Comparison of ENCODE assay signal across 9 cellular contexts in the genomic region with DNA sequence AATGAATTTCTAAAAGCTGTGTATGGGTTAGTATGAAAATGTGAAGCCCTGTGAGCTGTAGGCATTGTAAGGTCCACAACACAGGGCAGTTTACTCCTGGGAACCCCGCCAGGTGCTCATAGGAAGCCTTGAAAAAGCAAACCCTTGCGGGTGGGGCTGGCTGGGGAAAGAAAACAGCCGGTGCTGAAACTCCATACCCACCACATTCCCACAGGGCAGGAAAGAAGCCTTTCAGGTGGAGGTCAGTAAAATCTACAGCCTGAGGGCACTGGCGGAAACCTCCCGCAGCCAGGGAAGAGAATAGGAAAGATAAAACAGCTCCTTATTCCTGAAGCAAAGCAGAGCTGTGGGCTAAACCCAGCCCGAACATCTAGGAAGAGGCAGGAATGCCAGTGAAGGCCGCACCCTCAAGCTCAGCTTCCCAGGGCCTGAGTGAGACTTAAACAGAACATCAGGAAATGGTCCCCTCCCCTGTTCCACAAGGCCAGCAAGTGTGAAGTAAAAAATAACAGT. TPM values are rescaled to one million over a fixed set of nuclear protein-coding genes. Genes with fewer than 3 reads are reported as not detected.
DNase-seq lines count a peak whose midpoint lies in the region; ATAC-seq, FAIRE-seq and TF ChIP-seq lines count a peak whose summit lies in the region.
"Had no signal": no experiment of that assay in that cellular context is flagged by ENCODE, and none has a peak within 500 bp of the region (broad histone marks: within the 10 kb centered on the region; RNA-seq: fewer than 3 reads in every experiment).

No MANE protein-coding gene starts in this region.

- no peak for FAIRE-seq in bronchial epithelial cell (lab: Jason Lieb, UNC)
- FAIRE-seq: keratinocyte had no signal

- no peak for DNase-seq in activated CD8-positive, alpha-beta memory T cell treated with anti-CD3 and anti-CD28 coated beads, Interleukin-2, amount 10 ng/mL, durations not matched to agents 7 days and 5 days
- no peak for DNase-seq in activated CD8-positive, alpha-beta memory T cell treated with anti-CD3 and anti-CD28 coated beads, Interleukin-2, amount 50 U/mL, for 4 hours
- DNase-seq in bronchial epithelial cell (ENCODE audit: low read depth) (peak; percentile 21), mesenchymal stem cell (no peak), upper lobe of left lung (peak in 1 of 2 donors; percentile 82)
- no peak for DNase-seq in activated CD8-positive, alpha-beta memory T cell treated with anti-CD3 and anti-CD28 coated beads, Interleukin-2, amount 50 U/mL, for 48 hours

- WGBS in mesenchymal stem cell: 74% methylated on average over 6 of the region's 7 CpGs
- WGBS in upper lobe of left lung, 2 donors: 35 to 48% methylated on average over 7 of the region's 7 CpGs

- peak in 1 of 4 donors; percentile 26 for TF ChIP-seq EP300 in upper lobe of left lung (IDR thresholded peaks at IDR 0.05)

- no peak overlapping the region for H4K8ac ChIP-seq in mesenchymal stem cell (ENCODE audit: low read length)

- H3K9ac ChIP-seq in mesenchymal stem cell (ENCODE audit: low read length): no peak overlapping the region

- H3K9me3 ChIP-seq in mesenchymal stem cell (ENCODE audit: control insufficient read depth, low read length): no peaks in the 10 kb centered on the region
- H3K9me3 ChIP-seq in upper lobe of left lung: no peaks in the 10 kb centered on the region

- CTCF ChIA-PET in activated CD8-positive, alpha-beta memory T cell treated with anti-CD3 and anti-CD28 coated beads, Interleukin-2, amount 10 ng/mL, durations not matched to agents 7 days and 5 days (lab: Charles Lee): interaction anchor here (2.0 to 3.7 kb wide), 4 partner anchors 9 to 133 kb away, joined by 7 to 27 read pairs (median 11); no protein-coding TSS in a partner anchor

- H3K4me3 Mint-ChIP-seq in activated CD8-positive, alpha-beta memory T cell treated with anti-CD3 and anti-CD28 coated beads, Interleukin-2, amount 10 ng/mL, durations not matched to agents 7 days and 5 days: peak overlapping the region; percentile 17

- H3K36me3 ChIP-seq in bronchial epithelial cell (ENCODE audit: control insufficient read depth, insufficient read depth, low read length): no peaks in the 10 kb centered on the region
- H3K36me3 ChIP-seq in mesenchymal stem cell (ENCODE audit: control insufficient read depth in 1 of 2, insufficient read depth in 2 of 2, low read depth in 1 of 2, low read length in 2 of 2): no peaks in the 10 kb centered on the region
- no peaks in the 10 kb centered on the region for H3K36me3 ChIP-seq in upper lobe of left lung

- peak overlapping the region; percentile 92 for H3K27ac Mint-ChIP-seq in activated CD8-positive, alpha-beta memory T cell treated with anti-CD3 and anti-CD28 coated beads, Interleukin-2, amount 10 ng/mL, durations not matched to agents 7 days and 5 days

- H3K4me3 ChIP-seq in bronchial epithelial cell (ENCODE audit: low read depth, low read length) (no peak overlapping the region), mesenchymal stem cell (ENCODE audit: insufficient read depth in 1 of 2, low read depth in 1 of 2, low read length in 2 of 2) (no peak overlapping the region), upper lobe of left lung (peak overlapping the region in 2 of 4 donors; percentile 22 to 26)

- peaks cover 17% of the 10 kb centered on the region for H3K4me1 Mint-ChIP-seq in activated CD8-positive, alpha-beta memory T cell treated with anti-CD3 and anti-CD28 coated beads, Interleukin-2, amount 10 ng/mL, durations not matched to agents 7 days and 5 days

- no peak overlapping the region for H2AFZ ChIP-seq in mesenchymal stem cell (ENCODE audit: low read depth, low read length)

- H3K4me2 ChIP-seq in mesenchymal stem cell (ENCODE audit: low read length, poor library complexity, severe bottlenecking): no peak overlapping the region

- H3K18ac ChIP-seq in mesenchymal stem cell (ENCODE audit: low read depth in 1 of 2, low read length in 2 of 2): no peak overlapping the region

- H3K23ac ChIP-seq in mesenchymal stem cell (ENCODE audit: low read length in 2 of 2): no peak overlapping the region

- TF ChIP-seq POLR2A in upper lobe of left lung (IDR thresholded peaks at IDR 0.05): no peak

- no peak for TF ChIP-seq CTCF in bronchial epithelial cell (IDR thresholded peaks at IDR 0.05; ENCODE audit: insufficient read depth, low read length, severe bottlenecking)
- TF ChIP-seq CTCF in upper lobe of left lung (IDR thresholded peaks at IDR 0.05): no peak

- H3K27me3 Mint-ChIP-seq in activated CD8-positive, alpha-beta memory T cell treated with anti-CD3 and anti-CD28 coated beads, Interleukin-2, amount 10 ng/mL, durations not matched to agents 7 days and 5 days: peaks cover 3% of the 10 kb centered on the region

- H3K4me1 ChIP-seq in mesenchymal stem cell (ENCODE audit: control insufficient read depth, insufficient read depth, low read depth, low read length): peaks cover 1% of the 10 kb centered on the region
- H3K4me1 ChIP-seq in upper lobe of left lung: peaks cover 8 to 30% (median 21%) of the 10 kb centered on the region in 4 donors

- no peak for ATAC-seq in activated CD8-positive, alpha-beta memory T cell treated with anti-CD3 and anti-CD28 coated beads, Interleukin-2, amount 10 ng/mL, durations not matched to agents 7 days and 5 days
- ATAC-seq in upper lobe of left lung (ENCODE audit: low FRiP score in 2 of 2) (peak; percentile 61 to 84), HG02884 (IDR thresholded peaks at IDR 0.05; ENCODE audit: unreplicated experiment) (no peak)
- no peak for ATAC-seq in activated CD4-positive, CD25-positive, alpha-beta regulatory T cell treated with anti-CD3 and anti-CD28 coated beads, Interleukin-2, amount 50 U/mL, for 24 hours

- no peaks in the 10 kb centered on the region for H3K79me1 ChIP-seq in mesenchymal stem cell (replicated peaks; ENCODE audit: low read length, poor library complexity, severe bottlenecking)

- H2AK5ac ChIP-seq in mesenchymal stem cell (ENCODE audit: low read length, severe bottlenecking): no peak overlapping the region

- no peak overlapping the region for H2BK120ac ChIP-seq in mesenchymal stem cell (ENCODE audit: low read depth, low read length)

- H2BK15ac ChIP-seq in mesenchymal stem cell (ENCODE audit: low read depth, poor library complexity, severe bottlenecking): peak overlapping the region; percentile 48

- H3K27ac ChIP-seq in mesenchymal stem cell (ENCODE audit: low read length, poor library complexity, severe bottlenecking): no peak overlapping the region
- peak overlapping the region; percentile 75 to 79 (median 76) for H3K27ac ChIP-seq in upper lobe of left lung

- no peak overlapping the region for H4K91ac ChIP-seq in mesenchymal stem cell (ENCODE audit: low read length)

- no peak overlapping the region for H3K14ac ChIP-seq in mesenchymal stem cell (ENCODE audit: low read length in 2 of 2)

- H3K9me3 Mint-ChIP-seq in activated CD8-positive, alpha-beta memory T cell treated with anti-CD3 and anti-CD28 coated beads, Interleukin-2, amount 10 ng/mL, durations not matched to agents 7 days and 5 days (ENCODE audit: low read depth): no peaks in the 10 kb centered on the region

- H3K36me3 Mint-ChIP-seq in activated CD8-positive, alpha-beta memory T cell treated with anti-CD3 and anti-CD28 coated beads, Interleukin-2, amount 10 ng/mL, durations not matched to agents 7 days and 5 days: peaks cover 2% of the 10 kb centered on the region

- H3K4ac ChIP-seq in mesenchymal stem cell (ENCODE audit: low read depth in 1 of 2, low read length in 2 of 2): no peak overlapping the region

- H3K27me3 ChIP-seq in bronchial epithelial cell (ENCODE audit: control insufficient read depth, insufficient read depth, low read length) (no peaks in the 10 kb centered on the region), mesenchymal stem cell (ENCODE audit: control insufficient read depth in 1 of 2, insufficient read depth in 1 of 2, low read length in 2 of 2) (no peaks in the 10 kb centered on the region), upper lobe of left lung (no peaks in the 10 kb centered on the region)

- no peak overlapping the region for H2BK5ac ChIP-seq in mesenchymal stem cell (ENCODE audit: low read depth, low read length, poor library complexity, severe bottlenecking)

- H2BK12ac ChIP-seq in mesenchymal stem cell (ENCODE audit: low read length in 2 of 2): no peak overlapping the region

RNA-seq across cellular contexts. Expression of a gene that starts 34.7 kb away (rescaled TPM):
- total RNA-seq in activated CD8-positive, alpha-beta memory T cell treated with anti-CD3 and anti-CD28 coated beads, Interleukin-2, amount 10 ng/mL, durations not matched to agents 7 days and 5 days: 1 to 10 TPM; 2.3 to 3.2 TPM
- total RNA-seq in bronchial epithelial cell: 0.13 and 0.53 TPM in 2 replicates
- 1.1 TPM for polyA plus RNA-seq in mesenchymal stem cell (2013, experiment 1 of 2)
- polyA plus RNA-seq in mesenchymal stem cell (2013, experiment 2 of 2): 1.1 TPM
- 100 to 1,000 TPM in 3 of 6 donors, 10 to 100 TPM in 3; 57.0 to 108 (median 96.6) TPM for total RNA-seq in upper lobe of left lung

Comparison
In these comparisons a context has a peak if more than half of its experiments do, and no peak if none do; other contexts are left out.
1. ATAC-seq: peak in upper lobe of left lung (2 of 2); none in activated CD8-positive, alpha-beta memory T cell treated with anti-CD3 and anti-CD28 coated beads, Interleukin-2, amount 10 ng/mL, durations not matched to agents 7 days and 5 days (single experiment), activated CD4-positive, CD25-positive, alpha-beta regulatory T cell treated with anti-CD3 and anti-CD28 coated beads, Interleukin-2, amount 50 U/mL, for 24 hours (0 of 2) and HG02884 (single experiment).
2. RNA of a gene that starts 34.7 kb away (total RNA-seq): 57.0 to 108 TPM in upper lobe of left lung; 2.3 to 3.2 TPM in activated CD8-positive, alpha-beta memory T cell treated with anti-CD3 and anti-CD28 coated beads, Interleukin-2, amount 10 ng/mL, durations not matched to agents 7 days and 5 days and 0.13 to 0.53 TPM in bronchial epithelial cell; every median in the first group is over 10 times any median in the second.